ENCODE assay signal across 10 cellular contexts in the genomic region with DNA sequence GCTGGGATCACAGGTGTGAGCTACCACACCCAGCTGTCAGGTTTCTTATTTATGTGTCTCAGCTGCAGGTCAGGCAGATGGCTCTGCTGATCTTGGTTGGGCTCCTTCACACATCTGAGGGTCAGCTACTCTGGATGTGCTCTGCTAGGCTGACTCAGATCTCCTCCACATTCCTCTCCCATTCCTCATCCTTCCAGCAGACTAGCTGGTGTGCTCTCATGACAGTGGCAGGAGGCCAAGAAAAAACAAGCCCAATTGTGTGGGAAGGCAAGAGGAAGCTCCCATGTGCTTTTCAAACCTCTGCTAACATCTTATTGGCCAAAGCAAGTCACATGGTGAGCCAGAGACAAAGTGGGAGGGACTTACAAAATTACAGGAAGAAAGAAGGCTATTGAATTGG. TPM values are rescaled to one million over a fixed set of nuclear protein-coding genes. Genes with fewer than 3 reads are reported as not detected.
DNase-seq lines count a peak whose midpoint lies in the region; ATAC-seq and TF ChIP-seq lines count a peak whose summit lies in the region.
"Had no signal": no experiment of that assay in that cellular context is flagged by ENCODE, and none has a peak within 500 bp of the region (broad histone marks: within the 10 kb centered on the region; RNA-seq: fewer than 3 reads in every experiment).

No MANE protein-coding gene starts in this region.

- peaks cover 0 to 6% of the 10 kb centered on the region in 2 donors for H3K36me3 Mint-ChIP-seq in activated naive CD4-positive, alpha-beta T cell treated with anti-CD3 and anti-CD28 coated beads, Interleukin-2, amount 50 U/mL, for 72 hours
- H3K36me3 Mint-ChIP-seq in endodermal cell (ENCODE audit: low read depth): peaks cover 5% of the 10 kb centered on the region
- H3K36me3 Mint-ChIP-seq: brain had no signal

- H3K27me3 ChIP-seq in brain microvascular endothelial cell (replicated peaks) (no peaks in the 10 kb centered on the region), left ventricle myocardium inferior (ENCODE audit: low read depth) (peaks cover 6% of the 10 kb centered on the region), endodermal cell (ENCODE audit: control insufficient read depth, insufficient read depth, low read length, poor library complexity, severe bottlenecking) (no peaks in the 10 kb centered on the region)

- no peak overlapping the region for H3K9ac ChIP-seq in endodermal cell (ENCODE audit: extremely low read depth, low read length, poor library complexity, severe bottlenecking)

- peak; percentile 21 for DNase-seq in DMS53 treated with DMSO at 0.1 percent for 48 hours (lab: John Stamatoyannopoulos, UW; ENCODE audit: unreplicated experiment)
- DNase-seq in M059J (ENCODE audit: low read depth): peak; percentile 96
- DNase-seq in brain microvascular endothelial cell: peak; percentile 99
- DNase-seq in middle frontal gyrus (ENCODE audit: extremely low spot score, low spot score): peak; percentile 38
- DNase-seq in activated naive CD4-positive, alpha-beta T cell treated with anti-CD3 and anti-CD28 coated beads, Interleukin-2, amount 50 U/mL, for 72 hours (ENCODE audit: low spot score in 2 of 2): no peak
- no peak for DNase-seq in left ventricle myocardium inferior
- no peak for DNase-seq in endodermal cell

- peak overlapping the region; percentile 43 for H3K27ac ChIP-seq in brain microvascular endothelial cell
- H3K27ac ChIP-seq in left ventricle myocardium inferior (replicated peaks): no peak overlapping the region
- no peak overlapping the region for H3K27ac ChIP-seq in endodermal cell (ENCODE audit: low read depth, low read length)
- H3K27ac ChIP-seq: thoracic aorta had no signal

- H3K36me3 ChIP-seq in brain microvascular endothelial cell (replicated peaks) (no peaks in the 10 kb centered on the region), left ventricle myocardium inferior (no peaks in the 10 kb centered on the region), endodermal cell (ENCODE audit: control insufficient read depth, insufficient read depth, low read length) (no peaks in the 10 kb centered on the region)
- H3K36me3 ChIP-seq: thoracic aorta had no signal

- H3K9me3 ChIP-seq in left ventricle myocardium inferior (replicated peaks) (peaks cover 7% of the 10 kb centered on the region), endodermal cell (ENCODE audit: control insufficient read depth, low read length) (peaks cover 12% of the 10 kb centered on the region)
- H3K9me3 ChIP-seq: thoracic aorta had no signal

- H3K27ac Mint-ChIP-seq in activated naive CD4-positive, alpha-beta T cell treated with anti-CD3 and anti-CD28 coated beads, Interleukin-2, amount 50 U/mL, for 72 hours: no peak overlapping the region
- H3K27ac Mint-ChIP-seq in endodermal cell: no peak overlapping the region
- H3K27ac Mint-ChIP-seq: brain had no signal

- ATAC-seq in GM19328 (IDR thresholded peaks at IDR 0.05; ENCODE audit: unreplicated experiment): no peak
- ATAC-seq in activated naive CD4-positive, alpha-beta T cell treated with anti-CD3 and anti-CD28 coated beads, Interleukin-2, amount 50 U/mL, for 72 hours: no peak

- H3K4me1 Mint-ChIP-seq in endodermal cell: peaks cover 19% of the 10 kb centered on the region

- in situ Hi-C loops in brain microvascular endothelial cell (cut with HindIII; ENCODE audit: low pct_ligation_motif_present, low sequenced_read_pairs): no loop called here

- peaks cover 0 to 5% of the 10 kb centered on the region in 2 donors for H3K9me3 Mint-ChIP-seq in activated naive CD4-positive, alpha-beta T cell treated with anti-CD3 and anti-CD28 coated beads, Interleukin-2, amount 50 U/mL, for 72 hours
- H3K9me3 Mint-ChIP-seq in endodermal cell: peaks cover 16% of the 10 kb centered on the region

- H3K27me3 Mint-ChIP-seq in endodermal cell (ENCODE audit: insufficient read depth): no peaks in the 10 kb centered on the region

- intact Hi-C loops in left ventricle myocardium inferior (cut with micrococcal nuclease): no loop called here

- TF ChIP-seq CTCF in brain microvascular endothelial cell (IDR thresholded peaks at IDR 0.05; ENCODE audit: low read depth, low read length, missing control alignments) (no peak), left ventricle myocardium inferior (IDR thresholded peaks at IDR 0.05; ENCODE audit: borderline replicate concordance) (no peak), endodermal cell (conservative IDR thresholded peaks at IDR 0.05) (no peak)

- no peak overlapping the region for H3K4me3 Mint-ChIP-seq in endodermal cell
- H3K4me3 Mint-ChIP-seq: brain had no signal

- H3K4me1 ChIP-seq in left ventricle myocardium inferior (peaks cover 5% of the 10 kb centered on the region), endodermal cell (ENCODE audit: control insufficient read depth, insufficient read depth, low read length) (no peaks in the 10 kb centered on the region)

- no peak overlapping the region for H3K4me3 ChIP-seq in brain microvascular endothelial cell (ENCODE audit: low read depth, low read length)
- no peak overlapping the region for H3K4me3 ChIP-seq in left ventricle myocardium inferior
- no peak overlapping the region for H3K4me3 ChIP-seq in endodermal cell (ENCODE audit: low read length)
- H3K4me3 ChIP-seq: thoracic aorta had no signal

RNA-seq across cellular contexts. Expression of a gene that starts 11.7 kb away (rescaled TPM):
- 83.4 and 123 TPM in 2 replicates for total RNA-seq in M059J (2014; rRNA removed; shearing (Covaris generic))
- 100 to 1,000 TPM; 108 to 126 TPM for total RNA-seq in activated naive CD4-positive, alpha-beta T cell treated with anti-CD3 and anti-CD28 coated beads, Interleukin-2, amount 50 U/mL, for 72 hours
- 21.5 TPM for total RNA-seq in left ventricle myocardium inferior
- total RNA-seq in endodermal cell: 100 to 1,000 TPM; 363 to 368 TPM
- polyA plus RNA-seq in endodermal cell (2013, experiment 1 of 2): 136 TPM
- polyA plus RNA-seq in endodermal cell (2013, experiment 2 of 2): 134 TPM

Comparison
In these comparisons a context has a peak if more than half of its experiments do, and no peak if none do; other contexts are left out.
1. DNase-seq: peak in DMS53 treated with DMSO at 0.1 percent for 48 hours (single experiment), M059J (single experiment), brain microvascular endothelial cell (single experiment) and middle frontal gyrus (single experiment); none in activated naive CD4-positive, alpha-beta T cell treated with anti-CD3 and anti-CD28 coated beads, Interleukin-2, amount 50 U/mL, for 72 hours (0 of 2), left ventricle myocardium inferior (single experiment) and endodermal cell (single experiment).